In the genomic region with DNA sequence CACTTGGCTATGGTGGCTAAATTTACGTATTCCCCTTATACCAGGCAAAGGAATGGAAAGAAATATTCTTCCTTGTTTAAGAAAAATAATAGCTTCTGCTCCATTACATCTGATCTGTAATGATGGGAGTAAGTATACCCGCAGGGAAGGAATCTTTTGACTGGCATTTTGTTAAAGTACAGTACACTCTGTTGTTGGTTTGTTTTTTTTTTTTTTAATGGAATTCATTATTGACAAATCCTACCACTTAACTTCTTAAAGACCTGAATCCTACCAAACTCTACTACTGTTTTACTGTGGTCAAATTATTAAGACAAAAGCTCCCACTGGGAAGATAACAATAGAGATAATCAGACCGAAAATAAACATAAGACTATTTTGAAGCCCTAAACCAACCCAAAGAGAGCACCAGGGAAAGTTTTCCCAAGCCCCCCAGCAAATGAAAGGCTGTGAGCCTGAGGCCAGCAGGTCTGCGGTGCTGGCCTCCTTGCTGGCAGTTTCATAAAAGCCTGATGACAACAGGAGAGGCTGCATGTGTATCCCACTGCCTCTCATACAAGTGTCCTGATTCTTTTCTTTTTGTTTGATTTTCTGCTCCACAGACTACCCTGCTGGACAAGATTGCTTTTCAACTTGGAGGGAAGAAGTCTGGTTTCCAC, we compare ENCODE assay signal across 28 cellular contexts.
DNase-seq lines count a peak whose midpoint lies in the region; ATAC-seq and TF ChIP-seq lines count a peak whose summit lies in the region.
"Had no signal": no experiment of that assay in that cellular context is flagged by ENCODE, and none has a peak within 500 bp of the region (broad histone marks: within the 10 kb centered on the region; RNA-seq: fewer than 3 reads in every experiment).

No MANE protein-coding gene starts in this region.

- no peak for DNase-seq in CD8-positive, alpha-beta T cell
- DNase-seq in astrocyte of the hippocampus (ENCODE audit: low read depth, low spot score) (peak; percentile 11), neural crest cell (ENCODE audit: low read depth, low spot score) (no peak), NCI-H526 treated with DMSO at 0.1 percent for 48 hours (lab: John Stamatoyannopoulos, UW) (no peak)
- DNase-seq in activated naive CD4-positive, alpha-beta T cell treated with anti-CD3 and anti-CD28 coated beads for 36 hours = no peak
- DNase-seq: ACHN; activated CD8-positive, alpha-beta T cell treated with anti-CD3 and anti-CD28 coated beads for 36 hours; activated effector memory CD4-positive, alpha-beta T cell treated with anti-CD3 and anti-CD28 coated beads, Interleukin-2, amount 50 U/mL, for 16 hours; activated naive CD8-positive, alpha-beta T cell treated with anti-CD3 and anti-CD28 coated beads, Interleukin-2, amount 10 ng/mL, durations not matched to agents 7 days and 5 days; aorta; BE2C; caudate nucleus; DMS153; glutamatergic neuron; HCEC 1CT; MV-4-11; NCI-H1436 treated with DMSO at 0.1 percent for 48 hours; NCI-H510A treated with DMSO at 0.1 percent for 48 hours; PC-9; T-helper 2 cell had no signal

- no peak overlapping the region for H3K4me3 Mint-ChIP-seq in CD8-positive, alpha-beta T cell
- H3K4me3 Mint-ChIP-seq in neural crest cell = no peak overlapping the region
- H3K4me3 Mint-ChIP-seq in activated naive CD4-positive, alpha-beta T cell treated with anti-CD3 and anti-CD28 coated beads for 36 hours = no peak overlapping the region
- H3K4me3 Mint-ChIP-seq: activated CD8-positive, alpha-beta T cell treated with anti-CD3 and anti-CD28 coated beads for 36 hours; activated naive CD8-positive, alpha-beta T cell treated with anti-CD3 and anti-CD28 coated beads, Interleukin-2, amount 10 ng/mL, durations not matched to agents 7 days and 5 days; IgD-negative memory B cell had no signal

- no peak overlapping the region for H3K4me3 ChIP-seq in CD8-positive, alpha-beta T cell (ENCODE audit: low read depth, low read length)
- H3K4me3 ChIP-seq in HEK293 (ENCODE audit: low read depth, low read length) = no peak overlapping the region
- H3K4me3 ChIP-seq: PC-9, prostate gland, tibial nerve had no signal

- no peaks in the 10 kb centered on the region for H3K9me3 ChIP-seq in CD8-positive, alpha-beta T cell (ENCODE audit: low read length)
- no peaks in the 10 kb centered on the region for H3K9me3 ChIP-seq in HEK293 (ENCODE audit: control insufficient read depth, insufficient read depth, low read depth, low read length)
- H3K9me3 ChIP-seq: BE2C, prostate gland, tibial nerve had no signal

- H3K27me3 Mint-ChIP-seq in CD8-positive, alpha-beta T cell (ENCODE audit: low read depth) = no peaks in the 10 kb centered on the region
- H3K27me3 Mint-ChIP-seq in neural crest cell (ENCODE audit: low read depth) = no peaks in the 10 kb centered on the region
- H3K27me3 Mint-ChIP-seq in activated naive CD4-positive, alpha-beta T cell treated with anti-CD3 and anti-CD28 coated beads for 36 hours (ENCODE audit: low read depth) = no peaks in the 10 kb centered on the region
- H3K27me3 Mint-ChIP-seq: activated CD8-positive, alpha-beta T cell treated with anti-CD3 and anti-CD28 coated beads for 36 hours; activated naive CD8-positive, alpha-beta T cell treated with anti-CD3 and anti-CD28 coated beads, Interleukin-2, amount 10 ng/mL, durations not matched to agents 7 days and 5 days; IgD-negative memory B cell had no signal

- TF ChIP-seq CTCF in CD8-positive, alpha-beta T cell (IDR thresholded peaks at IDR 0.05) = no peak
- TF ChIP-seq CTCF in HEK293 (tag by site-specific recombination; IDR thresholded peaks at IDR 0.05) (no peak), neural crest cell (conservative IDR thresholded peaks at IDR 0.05) (no peak)

- peaks cover 6% of the 10 kb centered on the region for H3K36me3 ChIP-seq in CD8-positive, alpha-beta T cell (ENCODE audit: insufficient read depth, low read length)
- H3K36me3 ChIP-seq in HEK293 (ENCODE audit: control insufficient read depth in 2 of 2, insufficient read depth in 1 of 2, low read length in 2 of 2) = peaks cover 0 to 24% of the 10 kb centered on the region in 2 experiments; a peak in 1 of 3 replicates
- H3K36me3 ChIP-seq: BE2C, prostate gland had no signal

- POLR2A ChIA-PET in CD8-positive, alpha-beta T cell (lab: Charles Lee) = no interaction called here
- POLR2A ChIA-PET in HEK293 (lab: Yijun Ruan, JAX) = no interaction called here

- CTCF ChIA-PET in CD8-positive, alpha-beta T cell (lab: Charles Lee) = no interaction called here
- CTCF ChIA-PET in HEK293 (lab: Yijun Ruan, JAX) = interaction anchor here (0.6 kb wide), 2 partner anchors 52 to 333 kb away, joined by 3 read pairs; no protein-coding TSS in a partner anchor
- CTCF ChIA-PET in activated naive CD4-positive, alpha-beta T cell treated with anti-CD3 and anti-CD28 coated beads for 36 hours (lab: Charles Lee) = no interaction called here

- no peaks in the 10 kb centered on the region for H3K4me1 ChIP-seq in CD8-positive, alpha-beta T cell (ENCODE audit: insufficient read depth, low read length)
- peaks cover 13% of the 10 kb centered on the region for H3K4me1 ChIP-seq in HEK293 (ENCODE audit: control insufficient read depth, insufficient read depth, low read length)
- H3K4me1 ChIP-seq: BE2C, tibial nerve had no signal

- H3K9me3 Mint-ChIP-seq in CD8-positive, alpha-beta T cell = no peaks in the 10 kb centered on the region
- no peaks in the 10 kb centered on the region for H3K9me3 Mint-ChIP-seq in neural crest cell
- no peaks in the 10 kb centered on the region for H3K9me3 Mint-ChIP-seq in activated naive CD4-positive, alpha-beta T cell treated with anti-CD3 and anti-CD28 coated beads for 36 hours
- H3K9me3 Mint-ChIP-seq: activated CD8-positive, alpha-beta T cell treated with anti-CD3 and anti-CD28 coated beads for 36 hours; activated naive CD8-positive, alpha-beta T cell treated with anti-CD3 and anti-CD28 coated beads, Interleukin-2, amount 10 ng/mL, durations not matched to agents 7 days and 5 days; IgD-negative memory B cell had no signal

- peak overlapping the region; percentile 18 for H3K27ac Mint-ChIP-seq in CD8-positive, alpha-beta T cell
- H3K27ac Mint-ChIP-seq in neural crest cell (ENCODE audit: unreplicated experiment) = peak overlapping the region; percentile 7
- H3K27ac Mint-ChIP-seq in activated naive CD4-positive, alpha-beta T cell treated with anti-CD3 and anti-CD28 coated beads for 36 hours = no peak overlapping the region
- H3K27ac Mint-ChIP-seq: activated CD8-positive, alpha-beta T cell treated with anti-CD3 and anti-CD28 coated beads for 36 hours; activated naive CD8-positive, alpha-beta T cell treated with anti-CD3 and anti-CD28 coated beads, Interleukin-2, amount 10 ng/mL, durations not matched to agents 7 days and 5 days; IgD-negative memory B cell had no signal

- no peak overlapping the region for H3K27ac ChIP-seq in CD8-positive, alpha-beta T cell (ENCODE audit: low read depth, low read length)
- H3K27ac ChIP-seq in HEK293 (ENCODE audit: extremely low read depth, low read depth, low read length) = 0 out of 2 replicates have a peak overlapping the region, but pooled peaks have one; percentile 8
- H3K27ac ChIP-seq: PC-9, prostate gland, tibial nerve had no signal

- H3K4me1 Mint-ChIP-seq in CD8-positive, alpha-beta T cell (ENCODE audit: low read depth) = peaks cover 4% of the 10 kb centered on the region
- peaks cover 62% of the 10 kb centered on the region for H3K4me1 Mint-ChIP-seq in neural crest cell
- H3K4me1 Mint-ChIP-seq in activated naive CD4-positive, alpha-beta T cell treated with anti-CD3 and anti-CD28 coated beads for 36 hours (ENCODE audit: low read depth) = peaks cover 12% of the 10 kb centered on the region
- H3K4me1 Mint-ChIP-seq: IgD-negative memory B cell had no signal

- no peaks in the 10 kb centered on the region for H3K27me3 ChIP-seq in CD8-positive, alpha-beta T cell (ENCODE audit: insufficient read depth, low read length)
- H3K27me3 ChIP-seq: BE2C, tibial nerve had no signal

- peaks cover 62% of the 10 kb centered on the region for H3K36me3 Mint-ChIP-seq in CD8-positive, alpha-beta T cell
- no peaks in the 10 kb centered on the region for H3K36me3 Mint-ChIP-seq in neural crest cell (ENCODE audit: low read depth)
- peaks cover 20% of the 10 kb centered on the region for H3K36me3 Mint-ChIP-seq in activated naive CD4-positive, alpha-beta T cell treated with anti-CD3 and anti-CD28 coated beads for 36 hours (ENCODE audit: low read depth)

- ATAC-seq in CD8-positive, alpha-beta T cell = no peak
- no peak for ATAC-seq in GM19023 (IDR thresholded peaks at IDR 0.05; ENCODE audit: unreplicated experiment)
- ATAC-seq: activated CD8-positive, alpha-beta T cell treated with anti-CD3 and anti-CD28 coated beads for 36 hours; left lobe of liver; sciatic nerve; SK-N-SH treated with all-trans-retinoic acid at 6 μM for 48 hours had no signal

- intact Hi-C loops in CD8-positive, alpha-beta T cell (cut with DNase I, micrococcal nuclease) = no loop called here
- intact Hi-C loops in activated naive CD4-positive, alpha-beta T cell treated with anti-CD3 and anti-CD28 coated beads for 36 hours (cut with micrococcal nuclease) = no loop called here

TF ChIP-seq in HEK293, 187 proteins besides CTCF, POLR2A, EP300 and RAD21 (continues in another document):
- 0 out of 2 replicates have a peak, but pooled peaks have one; percentile 27 for TF ChIP-seq FEZF1 (tag by site-specific recombination; IDR thresholded peaks at IDR 0.05)
- TF ChIP-seq, protein P1, sequence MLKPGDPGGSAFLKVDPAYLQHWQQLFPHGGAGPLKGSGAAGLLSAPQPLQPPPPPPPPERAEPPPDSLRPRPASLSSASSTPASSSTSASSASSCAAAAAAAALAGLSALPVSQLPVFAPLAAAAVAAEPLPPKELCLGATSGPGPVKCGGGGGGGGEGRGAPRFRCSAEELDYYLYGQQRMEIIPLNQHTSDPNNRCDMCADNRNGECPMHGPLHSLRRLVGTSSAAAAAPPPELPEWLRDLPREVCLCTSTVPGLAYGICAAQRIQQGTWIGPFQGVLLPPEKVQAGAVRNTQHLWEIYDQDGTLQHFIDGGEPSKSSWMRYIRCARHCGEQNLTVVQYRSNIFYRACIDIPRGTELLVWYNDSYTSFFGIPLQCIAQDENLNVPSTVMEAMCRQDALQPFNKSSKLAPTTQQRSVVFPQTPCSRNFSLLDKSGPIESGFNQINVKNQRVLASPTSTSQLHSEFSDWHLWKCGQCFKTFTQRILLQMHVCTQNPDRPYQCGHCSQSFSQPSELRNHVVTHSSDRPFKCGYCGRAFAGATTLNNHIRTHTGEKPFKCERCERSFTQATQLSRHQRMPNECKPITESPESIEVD (tag by site-specific recombination; IDR thresholded peaks at IDR 0.05) = peak; percentile 51
- TF ChIP-seq OSR2 (tag by site-specific recombination; IDR thresholded peaks at IDR 0.05) = peak; percentile 32; the same call in 1 of the 2 replicates
- TF ChIP-seq ZNF610 (tag by site-specific recombination; IDR thresholded peaks at IDR 0.05; ENCODE audit: borderline replicate concordance) = no peak
